In the genomic region with DNA sequence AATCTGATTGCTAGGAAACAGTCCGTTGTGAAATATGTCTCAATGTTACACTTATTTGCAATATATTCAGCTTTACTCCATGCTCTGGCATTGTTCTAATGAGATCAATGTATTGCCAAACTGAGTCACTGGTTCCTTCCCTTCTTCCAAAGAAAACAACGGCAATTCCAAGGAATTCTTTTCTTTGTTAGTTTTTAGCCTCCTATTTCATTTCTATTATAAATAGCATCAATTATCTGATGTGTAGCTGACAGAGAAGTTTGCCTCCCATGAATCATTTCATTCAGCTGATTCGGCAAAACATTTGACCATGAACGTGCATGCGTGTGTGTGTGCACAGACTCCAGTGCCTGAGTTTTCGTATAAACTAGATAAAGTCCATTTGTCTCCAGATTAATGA, we compare ENCODE assay signal across 26 cellular contexts.
DNase-seq lines count a peak whose midpoint lies in the region; ATAC-seq and TF ChIP-seq lines count a peak whose summit lies in the region.
"Had no signal": no experiment of that assay in that cellular context is flagged by ENCODE, and none has a peak within 500 bp of the region (broad histone marks: within the 10 kb centered on the region; RNA-seq: fewer than 3 reads in every experiment).

No MANE protein-coding gene starts in this region.

- H3K4me3 Mint-ChIP-seq in chondrocyte (ENCODE audit: unreplicated experiment), result no peak overlapping the region
- H3K4me3 Mint-ChIP-seq: activated naive CD8-positive, alpha-beta T cell treated with anti-CD3 and anti-CD28 coated beads for 36 hours; CD8-positive, alpha-beta memory T cell; naive thymus-derived CD8-positive, alpha-beta T cell; stimulated activated effector memory CD8-positive, alpha-beta T cell treated with anti-CD3 and anti-CD28 coated beads, Interleukin-12 subunit alpha, Interleukin-12 subunit beta, amount 100 ng/mL, for 72 hours; WTC11 had no signal

- peak overlapping the region; percentile 16 for H3K4me2 ChIP-seq in GM23248 (ENCODE audit: unreplicated experiment)

- 10 to 12% methylated on average over 6 of the region's 6 CpGs for WGBS in GM23248 (ENCODE audit: low coverage in 1 of 2, low lambda C conversion rate in 2 of 2, missing lambda C conversion rate in 2 of 2), 2 experiments

- no peaks in the 10 kb centered on the region for H3K27me3 Mint-ChIP-seq in chondrocyte (ENCODE audit: low read depth)
- H3K27me3 Mint-ChIP-seq: activated naive CD8-positive, alpha-beta T cell treated with anti-CD3 and anti-CD28 coated beads for 36 hours; naive thymus-derived CD8-positive, alpha-beta T cell had no signal

- no peaks in the 10 kb centered on the region for H3F3A ChIP-seq in GM23248 (ENCODE audit: insufficient read depth)

- H3K27ac Mint-ChIP-seq in chondrocyte (ENCODE audit: unreplicated experiment), result peak overlapping the region; percentile 53
- H3K27ac Mint-ChIP-seq: activated naive CD8-positive, alpha-beta T cell treated with anti-CD3 and anti-CD28 coated beads for 36 hours; CD8-positive, alpha-beta memory T cell; naive thymus-derived CD8-positive, alpha-beta T cell; stimulated activated effector memory CD8-positive, alpha-beta T cell treated with anti-CD3 and anti-CD28 coated beads, Interleukin-12 subunit alpha, Interleukin-12 subunit beta, amount 100 ng/mL, for 72 hours; WTC11 had no signal

- H3K36me3 ChIP-seq in GM23248 (ENCODE audit: low read depth), result no peaks in the 10 kb centered on the region
- H3K36me3 ChIP-seq: brain microvascular endothelial cell, colonic mucosa, pancreas, vagina had no signal

- H3K4me1 ChIP-seq in GM23248 (ENCODE audit: insufficient read depth), result peaks cover 9% of the 10 kb centered on the region
- H3K4me1 ChIP-seq: colonic mucosa, pancreas, vagina had no signal

- H2AFZ ChIP-seq in GM23248, result peak overlapping the region; percentile 79

- no peaks in the 10 kb centered on the region for H3K9me3 Mint-ChIP-seq in chondrocyte (ENCODE audit: low read depth)
- H3K9me3 Mint-ChIP-seq: activated naive CD8-positive, alpha-beta T cell treated with anti-CD3 and anti-CD28 coated beads for 36 hours; CD8-positive, alpha-beta memory T cell; naive thymus-derived CD8-positive, alpha-beta T cell; stimulated activated effector memory CD8-positive, alpha-beta T cell treated with anti-CD3 and anti-CD28 coated beads, Interleukin-12 subunit alpha, Interleukin-12 subunit beta, amount 100 ng/mL, for 72 hours had no signal

- DNase-seq in GM23248 (peak; percentile 43), chondrocyte (ENCODE audit: low spot score) (no peak), glomerular endothelial cell (ENCODE audit: extremely low read depth, low read depth, low spot score) (peak; percentile 16), renal cortical epithelial cell (ENCODE audit: low read depth) (peak; percentile 29), 8988T (no peak)
- no peak for DNase-seq in activated CD4-positive, alpha-beta T cell treated with anti-CD3 and anti-CD28 coated beads, Interleukin-2, amount 50 U/mL, for 48 hours
- DNase-seq: activated CD8-positive, alpha-beta memory T cell treated with anti-CD3 and anti-CD28 coated beads, Interleukin-2, amount 50 U/mL, for 4 hours; activated naive CD8-positive, alpha-beta T cell treated with anti-CD3 and anti-CD28 coated beads for 36 hours; brain microvascular endothelial cell; CD8-positive, alpha-beta memory T cell; colonic mucosa; DMS153; left cardiac atrium; MM.1S; naive thymus-derived CD8-positive, alpha-beta T cell; NCI-H1694; NCI-H2171; NCI-H526; pancreas; stimulated activated CD4-positive, alpha-beta T cell treated with anti-CD3 and anti-CD28 coated beads, Interleukin-1b, Interleukin-23, amount 100 ng/mL, for 48 hours; T1000 had no signal

- TF ChIP-seq CTCF in chondrocyte (IDR thresholded peaks at IDR 0.05), result no peak

- peak overlapping the region; percentile 28; the same call in 1 of the 2 replicates for H3K4me3 ChIP-seq in GM23248
- H3K4me3 ChIP-seq: colonic mucosa, pancreas, SK-N-MC, vagina had no signal

- H3K9me2 ChIP-seq in GM23248 (ENCODE audit: insufficient read depth), result no peaks in the 10 kb centered on the region

- no peak for ATAC-seq in HG02588 (IDR thresholded peaks at IDR 0.05; ENCODE audit: unreplicated experiment)
- ATAC-seq: naive thymus-derived CD8-positive, alpha-beta T cell; pancreas; stimulated activated effector memory CD8-positive, alpha-beta T cell treated with anti-CD3 and anti-CD28 coated beads, Interleukin-12 subunit alpha, Interleukin-12 subunit beta, amount 100 ng/mL, for 72 hours; WTC11 had no signal

- peak overlapping the region; percentile 26 for H3K9ac ChIP-seq in GM23248

- no peaks in the 10 kb centered on the region for H3K79me2 ChIP-seq in GM23248 (ENCODE audit: insufficient read depth)

- H3K27ac ChIP-seq in GM23248, result 0 out of 2 replicates have a peak overlapping the region, but pooled peaks have one; percentile 0
- H3K27ac ChIP-seq: brain microvascular endothelial cell, colonic mucosa, pancreas, SK-N-MC, vagina had no signal

- no peaks in the 10 kb centered on the region for H4K20me1 ChIP-seq in GM23248 (ENCODE audit: insufficient read depth)

- no peaks in the 10 kb centered on the region for H3K27me3 ChIP-seq in GM23248 (replicated peaks; ENCODE audit: insufficient read depth)
- H3K27me3 ChIP-seq: brain microvascular endothelial cell, colonic mucosa, pancreas, vagina had no signal

- no peaks in the 10 kb centered on the region for H3K9me3 ChIP-seq in GM23248 (ENCODE audit: low read depth)
- H3K9me3 ChIP-seq: colonic mucosa, pancreas, vagina had no signal

- H3K36me3 Mint-ChIP-seq in chondrocyte (ENCODE audit: low read depth), result no peaks in the 10 kb centered on the region
- H3K36me3 Mint-ChIP-seq: activated naive CD8-positive, alpha-beta T cell treated with anti-CD3 and anti-CD28 coated beads for 36 hours; CD8-positive, alpha-beta memory T cell; naive thymus-derived CD8-positive, alpha-beta T cell; stimulated activated effector memory CD8-positive, alpha-beta T cell treated with anti-CD3 and anti-CD28 coated beads, Interleukin-12 subunit alpha, Interleukin-12 subunit beta, amount 100 ng/mL, for 72 hours; WTC11 had no signal

- H3K4me1 Mint-ChIP-seq in chondrocyte (ENCODE audit: low read depth), result peaks cover 30% of the 10 kb centered on the region

- in situ Hi-C loops in GM23248 (cut with MboI), result no loop called here

Comparison
In these comparisons a context has a peak if more than half of its experiments do, and no peak if none do; other contexts are left out.
1. DNase-seq: peak in GM23248 (single experiment), glomerular endothelial cell (single experiment) and renal cortical epithelial cell (single experiment); none in chondrocyte (single experiment), 8988T (single experiment) and activated CD4-positive, alpha-beta T cell treated with anti-CD3 and anti-CD28 coated beads, Interleukin-2, amount 50 U/mL, for 48 hours (0 of 2).